15 cellular contexts compared by ENCODE assay signal in genomic region chr1:94259635-94260289, GRCh38. TPM values are rescaled to one million over a fixed set of nuclear protein-coding genes. Genes with fewer than 3 reads are reported as not detected.
DNase-seq lines count a peak whose midpoint lies in the region; ATAC-seq and TF ChIP-seq lines count a peak whose summit lies in the region.
"Had no signal": no experiment of that assay in that cellular context is flagged by ENCODE, and none has a peak within 500 bp of the region (broad histone marks: within the 10 kb centered on the region; RNA-seq: fewer than 3 reads in every experiment).

No MANE protein-coding gene starts in this region.

- DNase-seq in left ventricle myocardium inferior (no peak), left ventricle myocardium superior (no peak), breast epithelium (ENCODE audit: low spot score in 2 of 2) (no peak), iPS-NIHi7 (ENCODE audit: extremely low spot score) (peak; percentile 31), tibial artery (no peak), AG20443 (ENCODE audit: low spot score) (no peak), occipital lobe (lab: John Stamatoyannopoulos, UW) (no peak)
- DNase-seq: 8988T; activated naive CD4-positive, alpha-beta T cell treated with Interleukin-2 at 50 U/mL for 16 hours; CD4-positive, alpha-beta T cell; DMS79; NCI-H2029 treated with DMSO at 0.1 percent for 48 hours; NCI-H526 had no signal

- no peak for TF ChIP-seq POLR2A in breast epithelium (IDR thresholded peaks at IDR 0.05)

- H3K36me3 ChIP-seq in left ventricle myocardium inferior (no peaks in the 10 kb centered on the region), breast epithelium (no peaks in the 10 kb centered on the region), tibial artery (no peaks in the 10 kb centered on the region)
- H3K36me3 ChIP-seq: neutrophil had no signal

- H3K4me1 ChIP-seq in left ventricle myocardium inferior, result peaks cover 16% of the 10 kb centered on the region
- peaks cover 3 to 10% of the 10 kb centered on the region in 2 donors for H3K4me1 ChIP-seq in breast epithelium
- H3K4me1 ChIP-seq in tibial artery, result peaks cover 3 to 29% (median 17%) of the 10 kb centered on the region in 4 donors

- H3K27ac ChIP-seq in left ventricle myocardium inferior (replicated peaks) (peak overlapping the region; percentile 52), breast epithelium (peak overlapping the region; percentile 88), tibial artery (peak overlapping the region; percentile 65)
- H3K27ac ChIP-seq: neutrophil had no signal

- no peak overlapping the region for H3K4me3 ChIP-seq in left ventricle myocardium inferior
- no peak overlapping the region for H3K4me3 ChIP-seq in breast epithelium
- no peak overlapping the region for H3K4me3 ChIP-seq in tibial artery

- intact Hi-C loops in left ventricle myocardium inferior (cut with micrococcal nuclease) (no loop called here), left ventricle myocardium superior (cut with micrococcal nuclease) (no loop called here), breast epithelium (cut with DNase I; ENCODE audit: low total_unique reads) (loop anchor here (10.0 kb wide), 1 partner anchor 65 kb away; no protein-coding TSS in a partner anchor), tibial artery (cut with DNase I; ENCODE audit: low total_unique reads) (no loop called here)

- ATAC-seq in left ventricle myocardium superior, result no peak
- no peak for ATAC-seq in GM21360 (IDR thresholded peaks at IDR 0.05; ENCODE audit: unreplicated experiment)

- H3K9me3 ChIP-seq in left ventricle myocardium inferior (replicated peaks) (no peaks in the 10 kb centered on the region), breast epithelium (no peaks in the 10 kb centered on the region), tibial artery (no peaks in the 10 kb centered on the region)
- H3K9me3 ChIP-seq: neutrophil had no signal

- TF ChIP-seq CTCF in left ventricle myocardium inferior (IDR thresholded peaks at IDR 0.05; ENCODE audit: borderline replicate concordance) (no peak), breast epithelium (IDR thresholded peaks at IDR 0.05) (no peak), tibial artery (IDR thresholded peaks at IDR 0.05) (no peak)

- H3K27me3 ChIP-seq in left ventricle myocardium inferior (ENCODE audit: low read depth), result no peaks in the 10 kb centered on the region
- H3K27me3 ChIP-seq in breast epithelium, result no peaks in the 10 kb centered on the region
- no peaks in the 10 kb centered on the region for H3K27me3 ChIP-seq in tibial artery

RNA-seq across cellular contexts. Expression of gene ARHGAP29, which starts 22.4 kb away (rescaled TPM):
- total RNA-seq in left ventricle myocardium inferior (26.5 TPM), left ventricle myocardium superior (25.9 TPM), breast epithelium (10 to 100 TPM; 49.1 to 88.0 (median 70.8) TPM), occipital lobe (15.4 TPM)
- total RNA-seq: CD4-positive, alpha-beta T cell had no signal
